Comparison of ENCODE assay signal across 8 cellular contexts in genomic region chr1:150233359-150234308, GRCh38. TPM values are rescaled to one million over a fixed set of nuclear protein-coding genes. Genes with fewer than 3 reads are reported as not detected.
A peak's percentile ranks its signal among the peaks of the same experiment; 100 is the strongest.
DNase-seq lines count a peak whose midpoint lies in the region; ATAC-seq, FAIRE-seq and TF ChIP-seq lines count a peak whose summit lies in the region.

No MANE protein-coding gene starts in this region.

- ATAC-seq in thoracic aorta (ENCODE audit: insufficient number of reproducible peaks, low FRiP score, low read depth), result no peak
- no peak for ATAC-seq in HG03135 (IDR thresholded peaks at IDR 0.05; ENCODE audit: unreplicated experiment)

- H3K4me3 ChIP-seq in PC-9 (peak overlapping the region; percentile 92), bronchial epithelial cell (ENCODE audit: low read depth, low read length) (peak overlapping the region; percentile 66), thoracic aorta (peak overlapping the region; percentile 82)

- POLR2A ChIA-PET in PC-9 (lab: Charles Lee; ENCODE audit: unreplicated experiment), result interaction anchor here (0.6 to 0.7 kb wide), 5 partner anchors 9 to 85 kb away, joined by 3 to 5 read pairs (median 5); no protein-coding TSS in a partner anchor

- H3K4me2 ChIP-seq in PC-9, result peak overlapping the region; percentile 87

- H3K4me1 ChIP-seq in PC-9 (replicated peaks; ENCODE audit: insufficient read depth) (peaks cover 25% of the 10 kb centered on the region), thoracic aorta (ENCODE audit: control insufficient read depth in 1 of 2, low read depth in 2 of 2) (peaks cover 0 to 12% of the 10 kb centered on the region in 2 donors)

- H3F3A ChIP-seq in PC-9 (ENCODE audit: insufficient read depth, low read depth), result peaks cover 30% of the 10 kb centered on the region

- H4K20me1 ChIP-seq in PC-9 (ENCODE audit: insufficient read depth), result no peaks in the 10 kb centered on the region; the same call in 1 of the 2 replicates

- peak; percentile 93 for DNase-seq in SIG-M5 treated with dmso at 0.1 percent for 504 hours (lab: John Stamatoyannopoulos, UW; ENCODE audit: unreplicated experiment)
- DNase-seq in SIG-M5 (lab: John Stamatoyannopoulos, UW), result no peak
- peak in 1 of 2 experiments; percentile 69 for DNase-seq in PC-9
- peak; percentile 32 for DNase-seq in bronchial epithelial cell (ENCODE audit: low read depth)
- peak; percentile 35 for DNase-seq in midbrain (lab: John Stamatoyannopoulos, UW)
- no peak for DNase-seq in thoracic aorta (ENCODE audit: low spot score)
- no peak for DNase-seq in iPS-NIHi11 (ENCODE audit: low spot score)

- H3K9me2 ChIP-seq in PC-9 (ENCODE audit: insufficient read depth), result no peaks in the 10 kb centered on the region

- no TSS peak for BruUV-seq in PC-9 (replicated peaks; lab: Mats Ljungman, UMichigan)

- H3K9me3 ChIP-seq in PC-9 (ENCODE audit: insufficient read depth, low read depth), result no peaks in the 10 kb centered on the region
- no peaks in the 10 kb centered on the region for H3K9me3 ChIP-seq in thoracic aorta

- TF ChIP-seq CTCF in PC-9 (conservative IDR thresholded peaks at IDR 0.05) (no peak), bronchial epithelial cell (IDR thresholded peaks at IDR 0.05; ENCODE audit: insufficient read depth, low read length, severe bottlenecking) (no peak), thoracic aorta (IDR thresholded peaks at IDR 0.05) (no peak)

- H3K36me3 ChIP-seq in PC-9 (ENCODE audit: low read depth), result peaks cover 6% of the 10 kb centered on the region; the same call in 1 of the 2 replicates
- no peaks in the 10 kb centered on the region for H3K36me3 ChIP-seq in bronchial epithelial cell (ENCODE audit: control insufficient read depth, insufficient read depth, low read length)
- H3K36me3 ChIP-seq in thoracic aorta, result peaks cover 9% of the 10 kb centered on the region

- H3K27me3 ChIP-seq in PC-9 (ENCODE audit: insufficient read depth, low read depth), result no peaks in the 10 kb centered on the region
- no peaks in the 10 kb centered on the region for H3K27me3 ChIP-seq in bronchial epithelial cell (ENCODE audit: control insufficient read depth, insufficient read depth, low read length)
- H3K27me3 ChIP-seq in thoracic aorta (replicated peaks; ENCODE audit: insufficient read depth), result no peaks in the 10 kb centered on the region

- intact Hi-C loops in PC-9 (cut with micrococcal nuclease; ENCODE audit: unreplicated experiment), result no loop called here

- H3K27ac ChIP-seq in PC-9, result peak overlapping the region; percentile 82
- peak overlapping the region; percentile 98 for H3K27ac ChIP-seq in thoracic aorta

- no peak for FAIRE-seq in bronchial epithelial cell (lab: Jason Lieb, UNC)

- H3K79me2 ChIP-seq in PC-9 (ENCODE audit: low read depth), result peaks cover 50% of the 10 kb centered on the region

- peak overlapping the region; percentile 79 for H2AFZ ChIP-seq in PC-9

- CTCF ChIA-PET in PC-9 (lab: Charles Lee), result interaction anchor here (0.7 kb wide), 1 partner anchor 27 kb away, joined by 3 read pairs; no protein-coding TSS in a partner anchor

RNA-seq across cellular contexts. Expression of gene ANP32E, which starts 2.3 kb away (rescaled TPM):
- total RNA-seq in PC-9 (2021) (63.3 and 63.5 TPM in 2 replicates), bronchial epithelial cell (7.9 and 10.6 TPM in 2 replicates), thoracic aorta (10 to 100 TPM; 10.7 to 22.2 TPM)

RNA-seq across cellular contexts. Expression of gene CA14, which starts 23.9 kb away (rescaled TPM):
- total RNA-seq in PC-9 (2021), result 0.95 and 1.7 TPM in 2 replicates
- not detected in 2 replicates for total RNA-seq in bronchial epithelial cell
- total RNA-seq in thoracic aorta, result not detected

RNA-seq across cellular contexts. Expression of gene APH1A, which starts 35.2 kb away (rescaled TPM):
- total RNA-seq in PC-9 (2021), result 152 and 173 TPM in 2 replicates
- 148 and 170 TPM in 2 replicates for total RNA-seq in bronchial epithelial cell
- total RNA-seq in thoracic aorta, result 10 to 100 TPM; 77.5 to 84.5 TPM

RNA-seq across cellular contexts. Expression of gene C1orf54, which starts 39.0 kb away (rescaled TPM):
- total RNA-seq in PC-9 (2021) (1.4 and 1.8 TPM in 2 replicates), bronchial epithelial cell (0.53 and 1.3 TPM in 2 replicates), thoracic aorta (10 to 100 TPM in 1 of 2 donors, 1 to 10 TPM in 1; 6.8 to 27.9 TPM)

RNA-seq across cellular contexts. Expression of gene CIART, which starts 48.7 kb away (rescaled TPM):
- total RNA-seq in PC-9 (2021) (11.0 and 16.6 TPM in 2 replicates), bronchial epithelial cell (2.9 and 6.4 TPM in 2 replicates), thoracic aorta (1 to 10 TPM; 5.2 to 9.7 TPM)

Comparison
In these comparisons a context has a peak if more than half of its experiments do, and no peak if none do; other contexts are left out.
1. DNase-seq: peak in SIG-M5 treated with dmso at 0.1 percent for 504 hours (single experiment), bronchial epithelial cell (single experiment) and midbrain (single experiment); none in SIG-M5 (single experiment), thoracic aorta (single experiment) and iPS-NIHi11 (single experiment).
2. Peak in every context shown above with its lines, with median percentiles within 50 percentile points of each other: H3K4me3 ChIP-seq.